9 cellular contexts compared by ENCODE assay signal in the genomic region with DNA sequence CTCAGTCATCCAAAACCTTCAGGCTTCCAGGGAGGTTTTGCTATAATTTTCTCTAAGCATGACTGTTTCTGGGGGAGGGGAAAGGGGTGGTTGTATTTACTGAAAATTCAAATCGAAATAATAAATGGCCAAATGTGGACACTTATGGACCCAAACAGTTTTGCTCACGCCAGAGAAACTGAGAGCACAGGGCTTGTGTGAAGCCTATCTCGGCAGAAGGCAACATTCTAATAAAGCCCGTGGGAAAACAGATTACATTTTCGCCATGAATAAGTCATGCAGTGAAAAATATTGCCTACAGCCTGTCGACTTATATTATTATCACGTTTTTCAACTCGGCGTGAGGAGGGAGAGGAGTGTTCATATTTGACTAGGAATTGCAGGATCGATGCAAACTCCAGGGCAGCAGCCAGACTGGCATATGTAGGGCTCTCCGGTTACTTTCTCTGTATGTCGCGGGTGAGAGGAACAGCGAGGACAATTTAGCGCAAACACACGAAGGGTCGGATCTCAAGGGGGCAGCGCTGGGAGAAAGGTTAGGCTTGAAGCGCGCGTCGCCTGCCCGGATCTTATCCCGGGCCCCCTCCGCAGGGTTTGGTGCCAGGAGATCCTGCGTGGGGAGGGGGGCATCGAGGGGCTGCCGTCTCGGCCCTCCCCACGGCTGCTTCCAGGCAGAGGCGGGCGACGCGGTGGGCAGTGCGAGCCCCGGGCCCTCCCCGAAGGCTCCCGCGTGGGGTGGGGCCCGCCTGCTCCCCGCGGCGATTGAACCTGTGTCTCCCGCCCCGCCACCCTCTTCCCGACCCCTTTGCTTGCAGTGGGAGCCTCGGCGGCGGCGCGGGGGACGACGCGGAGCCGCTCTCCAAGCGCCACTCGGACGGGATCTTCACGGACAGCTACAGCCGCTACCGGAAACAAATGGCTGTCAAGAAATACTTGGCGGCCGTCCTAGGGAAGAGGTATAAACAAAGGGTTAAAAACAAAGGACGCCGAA. TPM values are rescaled to one million over a fixed set of nuclear protein-coding genes. Genes with fewer than 3 reads are reported as not detected.
DNase-seq lines count a peak whose midpoint lies in the region; FAIRE-seq and TF ChIP-seq lines count a peak whose summit lies in the region.
"Had no signal": no experiment of that assay in that cellular context is flagged by ENCODE, and none has a peak within 500 bp of the region (broad histone marks: within the 10 kb centered on the region; RNA-seq: fewer than 3 reads in every experiment).

No MANE protein-coding gene starts in this region.

- no peak overlapping the region for H3K27ac ChIP-seq in Peyer's patch
- H3K27ac ChIP-seq in iPS DF 6.9 (ENCODE audit: low read length), result no peak overlapping the region
- no peak overlapping the region for H3K27ac ChIP-seq in stomach

- FAIRE-seq in D721Med (lab: Jason Lieb, UNC), result no peak

- TF ChIP-seq EP300 in stomach (IDR thresholded peaks at IDR 0.05), result no peak

- H3K4me1 ChIP-seq in Peyer's patch (peaks cover 0 to 40% (median 4%) of the 10 kb centered on the region in 4 donors), iPS DF 6.9 (ENCODE audit: control insufficient read depth, insufficient read depth, low read length) (peaks cover 5% of the 10 kb centered on the region), stomach (peaks cover 36 to 53% (median 47%) of the 10 kb centered on the region in 4 donors)

- H3K36me3 ChIP-seq in Peyer's patch (no peaks in the 10 kb centered on the region), iPS DF 6.9 (ENCODE audit: control insufficient read depth, insufficient read depth, low read length) (no peaks in the 10 kb centered on the region; the same call in 1 of the 2 replicates), stomach (no peaks in the 10 kb centered on the region)

- no peak for DNase-seq in T-helper 2 cell treated with Interferon-gamma antibody and Interleukin-4, amounts not matched to agents 5 μg/mL and 100 μg/mL, for 36 hours (ENCODE audit: low spot score)
- no peak for DNase-seq in T-helper 2 cell
- no peak for DNase-seq in Peyer's patch
- DNase-seq in iPS DF 6.9 (ENCODE audit: low read depth, low spot score), result no peak
- no peak for DNase-seq in stomach
- no peak for DNase-seq in D721Med (ENCODE audit: insufficient read length, low spot score)
- no peak for DNase-seq in NCI-H1417 treated with DMSO at 0.1 percent for 48 hours (lab: John Stamatoyannopoulos, UW)
- no peak for DNase-seq in cerebellar nuclear complex (lab: John Stamatoyannopoulos, UW)
- DNase-seq: stimulated activated naive CD4-positive, alpha-beta T cell had no signal

- H3K27ac Mint-ChIP-seq in T-helper 2 cell treated with Interferon-gamma antibody and Interleukin-4, amounts not matched to agents 5 μg/mL and 100 μg/mL, for 36 hours, result peak overlapping the region; percentile 26

- intact Hi-C loops in stomach (cut with DNase I; ENCODE audit: low total_unique reads), result no loop called here

- H3K4me3 Mint-ChIP-seq in T-helper 2 cell treated with Interferon-gamma antibody and Interleukin-4, amounts not matched to agents 5 μg/mL and 100 μg/mL, for 36 hours, result peak overlapping the region; percentile 65

- H3K27me3 ChIP-seq in Peyer's patch (peaks cover 0 to 44% of the 10 kb centered on the region in 2 donors), iPS DF 6.9 (ENCODE audit: control insufficient read depth, insufficient read depth, low read length) (peaks cover 73% of the 10 kb centered on the region), stomach (peaks cover 48 to 97% (median 74%) of the 10 kb centered on the region in 3 donors)

- peaks cover 0 to 3% (median 0%) of the 10 kb centered on the region in 4 donors for H3K9me3 ChIP-seq in Peyer's patch
- no peaks in the 10 kb centered on the region for H3K9me3 ChIP-seq in iPS DF 6.9 (ENCODE audit: control insufficient read depth, insufficient read depth, low read length)
- peaks cover 0 to 6% (median 2%) of the 10 kb centered on the region in 4 donors for H3K9me3 ChIP-seq in stomach

- H3K27me3 Mint-ChIP-seq in T-helper 2 cell treated with Interferon-gamma antibody and Interleukin-4, amounts not matched to agents 5 μg/mL and 100 μg/mL, for 36 hours (ENCODE audit: low read depth), result peaks cover 74% of the 10 kb centered on the region

- peaks cover 13% of the 10 kb centered on the region for H3K4me1 Mint-ChIP-seq in T-helper 2 cell treated with Interferon-gamma antibody and Interleukin-4, amounts not matched to agents 5 μg/mL and 100 μg/mL, for 36 hours (ENCODE audit: low read depth)

- peaks cover 1% of the 10 kb centered on the region for H3K36me3 Mint-ChIP-seq in T-helper 2 cell treated with Interferon-gamma antibody and Interleukin-4, amounts not matched to agents 5 μg/mL and 100 μg/mL, for 36 hours (ENCODE audit: low read depth)

- TF ChIP-seq CTCF in Peyer's patch (IDR thresholded peaks at IDR 0.05) (no peak), stomach (IDR thresholded peaks at IDR 0.05) (no peak), D721Med (IDR thresholded peaks at IDR 0.05; ENCODE audit: insufficient read depth, missing control alignments) (no peak)

- TF ChIP-seq POLR2A in Peyer's patch (IDR thresholded peaks at IDR 0.05), result no peak
- TF ChIP-seq POLR2A in stomach (IDR thresholded peaks at IDR 0.05), result no peak

- peak overlapping the region in 3 of 4 donors; percentile 22 to 42 (median 40) for H3K4me3 ChIP-seq in Peyer's patch
- peak overlapping the region; percentile 33; the same call in 1 of the 2 replicates for H3K4me3 ChIP-seq in iPS DF 6.9 (ENCODE audit: low read length)
- H3K4me3 ChIP-seq in stomach, result peak overlapping the region; percentile 39 to 56 (median 46)

- no peaks in the 10 kb centered on the region for H3K9me3 Mint-ChIP-seq in T-helper 2 cell treated with Interferon-gamma antibody and Interleukin-4, amounts not matched to agents 5 μg/mL and 100 μg/mL, for 36 hours

- no CpG with 5 or more reads among the region's 65 CpGs for WGBS in iPS DF 6.9 (ENCODE audit: insufficient coverage, insufficient read length)
- WGBS in stomach, 5 donors, result 6 to 10% (median 8%) methylated on average over 25 to 65 of the region's 65 CpGs

RNA-seq across cellular contexts. Expression of gene ADCYAP1, which starts 4.3 kb away (rescaled TPM):
- not detected for total RNA-seq in Peyer's patch
- total RNA-seq in stomach, result 1 to 10 TPM in 2 of 5 donors, not detected in 3; 4.2 to 8.1 TPM
- 1 to 10 TPM in 1 of 3 donors, under 1 TPM in 2; 0.25 to 1.4 (median 0.28) TPM for polyA plus RNA-seq in stomach
